ENCODE assay signal across 21 cellular contexts in the genomic region with DNA sequence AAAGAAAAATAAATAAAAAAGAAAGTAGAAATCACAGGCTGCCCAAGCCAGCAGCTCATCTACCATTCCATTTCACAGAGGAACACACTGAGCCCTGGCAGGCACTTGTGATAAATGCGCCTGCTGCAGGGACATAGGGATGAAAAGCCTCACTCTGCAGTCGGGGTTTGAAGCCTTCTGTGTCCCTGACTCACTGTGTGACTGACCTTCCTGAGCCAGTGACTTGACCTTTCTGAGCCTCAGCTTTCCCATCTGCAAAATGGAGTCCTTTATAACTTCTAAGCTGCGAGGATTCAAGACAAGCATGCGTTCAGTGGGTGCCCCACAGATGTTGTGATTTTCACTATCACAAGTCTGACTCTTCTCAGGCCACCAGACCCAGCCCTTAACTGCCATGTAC. TPM values are rescaled to one million over a fixed set of nuclear protein-coding genes. Genes with fewer than 3 reads are reported as not detected.
A peak's percentile ranks its signal among the peaks of the same experiment; 100 is the strongest.
DNase-seq lines count a peak whose midpoint lies in the region; ATAC-seq, FAIRE-seq and TF ChIP-seq lines count a peak whose summit lies in the region.
"Had no signal": no experiment of that assay in that cellular context is flagged by ENCODE, and none has a peak within 500 bp of the region (broad histone marks: within the 10 kb centered on the region; RNA-seq: fewer than 3 reads in every experiment).

No MANE protein-coding gene starts in this region.

- H3K4me2 ChIP-seq in HepG2 (ENCODE audit: low read depth, low read length) (no peak overlapping the region), osteoblast (ENCODE audit: insufficient read depth, low read length) (no peak overlapping the region)

- H3K4me1 Mint-ChIP-seq in activated naive CD8-positive, alpha-beta T cell treated with anti-CD3 and anti-CD28 coated beads for 36 hours: no peaks in the 10 kb centered on the region
- H3K4me1 Mint-ChIP-seq: activated CD4-positive, alpha-beta T cell treated with anti-CD3 and anti-CD28 coated beads, Interleukin-2, amount 10 ng/mL, durations not matched to agents 24 days and 14 days had no signal

- H3K9me3 ChIP-seq in HepG2 (ENCODE audit: low read length): no peaks in the 10 kb centered on the region
- H3K9me3 ChIP-seq in right lobe of liver: no peaks in the 10 kb centered on the region
- no peaks in the 10 kb centered on the region for H3K9me3 ChIP-seq in esophagus squamous epithelium
- H3K9me3 ChIP-seq in osteoblast (ENCODE audit: low read depth, low read length): no peaks in the 10 kb centered on the region
- H3K9me3 ChIP-seq: BLaER1 treated with 17β-estradiol and CSF1 and Interleukin-3, amounts not matched to agents 10 nM and 100 nM; colonic mucosa; prostate gland had no signal

- in situ Hi-C loops in HepG2 (cut with HindIII; ENCODE audit: extremely low pct_ligation_motif_present, low pct_unique_long_range_greater_than_20kb): no loop called here

- H4K20me1 ChIP-seq in HepG2 (ENCODE audit: insufficient read depth, low read length) (no peaks in the 10 kb centered on the region), osteoblast (ENCODE audit: insufficient read depth, low read length) (peaks cover 10% of the 10 kb centered on the region)
- H4K20me1 ChIP-seq: BLaER1 treated with 17β-estradiol and CSF1 and Interleukin-3, amounts not matched to agents 10 nM and 100 nM had no signal

- intact Hi-C loops in HepG2 (cut with micrococcal nuclease; ENCODE audit: unreplicated experiment) (no loop called here), right lobe of liver (cut with DNase I) (no loop called here), esophagus squamous epithelium (cut with DNase I) (no loop called here)

- H3K9ac ChIP-seq in HepG2 (ENCODE audit: insufficient read depth, low read depth, low read length): no peak overlapping the region

- H3K36me3 ChIP-seq in HepG2 (replicated peaks in 1 of 2; ENCODE audit: control insufficient read depth in 1 of 2, insufficient read depth in 2 of 2, low read length in 2 of 2) (peaks cover 3 to 12% of the 10 kb centered on the region in 2 experiments; a peak in 4 of 5 replicates), right lobe of liver (peaks cover 4 to 45% (median 16%) of the 10 kb centered on the region in 4 donors), esophagus squamous epithelium (no peaks in the 10 kb centered on the region), osteoblast (ENCODE audit: insufficient read depth, low read length) (peaks cover 73% of the 10 kb centered on the region)
- H3K36me3 ChIP-seq: colonic mucosa had no signal

- TF ChIP-seq CTCF in HepG2 (CRISPR knock-in tag; IDR thresholded peaks at IDR 0.05): no peak
- no peak for TF ChIP-seq CTCF in right lobe of liver (IDR thresholded peaks at IDR 0.05)
- TF ChIP-seq CTCF in esophagus squamous epithelium (IDR thresholded peaks at IDR 0.05): no peak
- no peak for TF ChIP-seq CTCF in osteoblast (IDR thresholded peaks at IDR 0.05; ENCODE audit: extremely low read depth, low read depth, low read length)

- H3K27me3 ChIP-seq in HepG2 (ENCODE audit: control insufficient read depth in 1 of 2, insufficient read depth in 2 of 2, low read length in 2 of 2) (no peaks in the 10 kb centered on the region), right lobe of liver (no peaks in the 10 kb centered on the region), esophagus squamous epithelium (no peaks in the 10 kb centered on the region), osteoblast (ENCODE audit: insufficient read depth, low read length) (no peaks in the 10 kb centered on the region)
- H3K27me3 ChIP-seq: colonic mucosa had no signal

- H3K27ac Mint-ChIP-seq in activated naive CD8-positive, alpha-beta T cell treated with anti-CD3 and anti-CD28 coated beads for 36 hours: no peak overlapping the region
- H3K27ac Mint-ChIP-seq: activated CD4-positive, alpha-beta T cell treated with anti-CD3 and anti-CD28 coated beads, Interleukin-2, amount 10 ng/mL, durations not matched to agents 24 days and 14 days; activated naive CD8-positive, alpha-beta T cell had no signal

- no TSS peak for BruUV-seq in HepG2 (replicated peaks; lab: Mats Ljungman, UMichigan)

- H3K36me3 Mint-ChIP-seq in activated naive CD8-positive, alpha-beta T cell treated with anti-CD3 and anti-CD28 coated beads for 36 hours: no peaks in the 10 kb centered on the region
- H3K36me3 Mint-ChIP-seq: activated naive CD8-positive, alpha-beta T cell had no signal

- no peaks in the 10 kb centered on the region for H3K9me3 Mint-ChIP-seq in activated naive CD8-positive, alpha-beta T cell treated with anti-CD3 and anti-CD28 coated beads for 36 hours
- H3K9me3 Mint-ChIP-seq: activated CD4-positive, alpha-beta T cell treated with anti-CD3 and anti-CD28 coated beads, Interleukin-2, amount 10 ng/mL, durations not matched to agents 24 days and 14 days had no signal

- H3K79me2 ChIP-seq in HepG2 (ENCODE audit: insufficient read depth, low read length) (no peaks in the 10 kb centered on the region), osteoblast (ENCODE audit: insufficient read depth, low read length) (peaks cover 19% of the 10 kb centered on the region)

- TF ChIP-seq RAD21 in HepG2 (CRISPR knock-in tag; IDR thresholded peaks at IDR 0.05): no peak

- TF ChIP-seq POLR2A in HepG2 (IDR thresholded peaks at IDR 0.05; ENCODE audit: insufficient read depth in 1 of 2, low read depth in 2 of 2, low read length in 2 of 2) (no peak), right lobe of liver (IDR thresholded peaks at IDR 0.05) (no peak), esophagus squamous epithelium (IDR thresholded peaks at IDR 0.05) (no peak)

- H2AFZ ChIP-seq in HepG2 (ENCODE audit: low read length): no peak overlapping the region
- H2AFZ ChIP-seq in osteoblast (ENCODE audit: low read length): no peak overlapping the region

- H3K27ac ChIP-seq in HepG2 (ENCODE audit: extremely low read length, insufficient read depth, low read length) (no peak overlapping the region), right lobe of liver (peak overlapping the region in 1 of 3 donors; percentile 56), esophagus squamous epithelium (peak overlapping the region in 3 of 4 donors; percentile 70 to 85 (median 80)), osteoblast (ENCODE audit: low read depth, low read length) (peak overlapping the region; percentile 32)
- H3K27ac ChIP-seq: colonic mucosa had no signal

- H3K27me3 Mint-ChIP-seq in activated naive CD8-positive, alpha-beta T cell treated with anti-CD3 and anti-CD28 coated beads for 36 hours: peaks cover 19% of the 10 kb centered on the region

- POLR2A ChIA-PET in HepG2 (lab: Yijun Ruan, JAX): interaction anchor here (1.3 to 2.0 kb wide), 2 partner anchors 16 to 34 kb away, joined by 3 to 8 read pairs; no protein-coding TSS in a partner anchor

- CTCF ChIA-PET in HepG2 (lab: Yijun Ruan, JAX; ENCODE audit: low intra/inter-chr PET ratio, low total read pairs): no interaction called here

- ATAC-seq in HepG2 (no peak), right lobe of liver (no peak)
- ATAC-seq in stimulated activated naive CD8-positive, alpha-beta T cell treated with anti-CD3 and anti-CD28 coated beads, Interleukin-15, Interleukin-2, amounts not matched to agents 100 U/mL and 50 U/mL, for 24 hours: no peak

- no peak overlapping the region for H3K4me3 Mint-ChIP-seq in activated naive CD8-positive, alpha-beta T cell treated with anti-CD3 and anti-CD28 coated beads for 36 hours
- H3K4me3 Mint-ChIP-seq: activated CD4-positive, alpha-beta T cell treated with anti-CD3 and anti-CD28 coated beads, Interleukin-2, amount 10 ng/mL, durations not matched to agents 24 days and 14 days; activated naive CD8-positive, alpha-beta T cell had no signal

- no peak for DNase-seq in HepG2 (ENCODE audit: low spot score)
- DNase-seq in right lobe of liver: no peak
- no peak for DNase-seq in esophagus squamous epithelium (lab: John Stamatoyannopoulos, UW)
- no peak for DNase-seq in osteoblast (ENCODE audit: insufficient read length, low spot score, missing footprints)
- no peak for DNase-seq in activated naive CD8-positive, alpha-beta T cell treated with anti-CD3 and anti-CD28 coated beads for 36 hours
- DNase-seq in stimulated activated CD8-positive, alpha-beta memory T cell treated with anti-CD3 and anti-CD28 coated beads, Interleukin-4, amount 100 ng/mL, for 48 hours: no peak
- no peak for DNase-seq in stimulated activated naive CD8-positive, alpha-beta T cell treated with anti-CD3 and anti-CD28 coated beads, Interleukin-15, Interleukin-2, amounts not matched to agents 100 U/mL and 50 U/mL, for 24 hours
- no peak for DNase-seq in KG1 (lab: John Stamatoyannopoulos, UW)
- DNase-seq: activated CD4-positive, alpha-beta T cell treated with anti-CD3 and anti-CD28 coated beads, Interleukin-2, amount 10 ng/mL, durations not matched to agents 24 days and 14 days; colonic mucosa; foreskin fibroblast; NCI-H1436; stimulated activated CD4-positive, alpha-beta T cell treated with anti-CD3 and anti-CD28 coated beads, Interleukin-4, amount 100 ng/mL, for 24 hours; SW 1271 had no signal

- H3K4me3 ChIP-seq in HepG2 (replicated peaks in 1 of 3; ENCODE audit: insufficient read depth in 1 of 3, low read depth in 2 of 3, low read length in 3 of 3) (no peak overlapping the region), right lobe of liver (no peak overlapping the region), esophagus squamous epithelium (no peak overlapping the region), osteoblast (ENCODE audit: insufficient read depth, low read length) (no peak overlapping the region)
- H3K4me3 ChIP-seq: BLaER1 treated with 17β-estradiol and CSF1 and Interleukin-3, amounts not matched to agents 10 nM and 100 nM; colonic mucosa; prostate gland had no signal

- no peak for FAIRE-seq in HepG2 (lab: Jason Lieb, UNC)
- FAIRE-seq: D721Med, TTC549, urothelium cell line had no signal

- TF ChIP-seq EP300 in HepG2 (IDR thresholded peaks at IDR 0.05; ENCODE audit: low read depth in 2 of 2, low read length in 2 of 2) (no peak), HepG2 (CRISPR knock-in tag; IDR thresholded peaks at IDR 0.05; ENCODE audit: borderline replicate concordance) (no peak)

- 94% methylated on average over 4 of the region's 4 CpGs for WGBS in HepG2 (ENCODE audit: low lambda C conversion rate)
- 64% methylated on average over 4 of the region's 4 CpGs for WGBS in right lobe of liver (ENCODE audit: insufficient coverage, low coverage, low lambda C conversion rate, missing lambda C conversion rate)
- 85 to 88% methylated on average over 4 of the region's 4 CpGs for WGBS in esophagus squamous epithelium, 2 donors

- H3K4me1 ChIP-seq in HepG2 (ENCODE audit: insufficient read depth, low read length) (peaks cover 39% of the 10 kb centered on the region), right lobe of liver (peaks cover 0 to 52% (median 10%) of the 10 kb centered on the region in 4 donors), esophagus squamous epithelium (peaks cover 8 to 68% (median 38%) of the 10 kb centered on the region in 3 donors), osteoblast (ENCODE audit: insufficient read depth, low read length) (peaks cover 49% of the 10 kb centered on the region)
- H3K4me1 ChIP-seq: colonic mucosa had no signal

RNA-seq across cellular contexts. Expression of gene TGM2, which starts 5.5 kb away (rescaled TPM):
- total RNA-seq in HepG2 (2016; rRNA removed; fragmentation: Illumina TruSeq; extraction: Trizol) (4.2 and 4.5 TPM in 2 replicates), right lobe of liver (100 to 1,000 TPM; 135 to 940 (median 474) TPM), esophagus squamous epithelium (10 to 100 TPM in 2 of 4 donors, 1 to 10 TPM in 2; 2.8 to 33.2 (median 11.5) TPM), osteoblast (78.2 and 137 TPM in 2 replicates)
- total RNA-seq in HepG2 (2016; cell fraction: cytosol; rRNA removed; fragmentation: Illumina TruSeq; extraction: Trizol; ENCODE audit: low read depth): 0.61 and 0.88 TPM in 2 replicates
- 3.3 and 4.3 TPM in 2 replicates for total RNA-seq in HepG2 (2016; cell fraction: insoluble cytoplasmic fraction; rRNA removed; fragmentation: Illumina TruSeq; extraction: Trizol)
- 2.1 and 2.3 TPM in 2 replicates for total RNA-seq in HepG2 (2016; cell fraction: membrane; rRNA removed; fragmentation: Illumina TruSeq; extraction: Trizol)
- total RNA-seq in HepG2 (2016; cell fraction: nucleus; rRNA removed; fragmentation: Illumina TruSeq; extraction: Trizol): 4.3 and 4.5 TPM in 2 replicates
- polyA plus RNA-seq in HepG2 (2011; rRNA removed): 46.4 and 52.3 TPM in 2 replicates
- polyA plus RNA-seq in HepG2 (2011; cell fraction: cytosol; rRNA removed): 39.7 and 45.8 TPM in 2 replicates
- 48.4 and 54.8 TPM in 2 replicates for polyA plus RNA-seq in HepG2 (2011; cell fraction: nucleus; rRNA removed)
- 14.4 and 32.4 TPM in 2 replicates for polyA plus RNA-seq in HepG2 (2012)
- polyA plus RNA-seq in HepG2 (2016; cell fraction: cytosol; fragmentation: Illumina TruSeq; extraction: Trizol; ENCODE audit: low read depth): 1.5 and 1.8 TPM in 2 replicates
- polyA plus RNA-seq in HepG2 (2016; cell fraction: insoluble cytoplasmic fraction; fragmentation: Illumina TruSeq; extraction: Trizol; ENCODE audit: low read depth): 5.3 and 7.5 TPM in 2 replicates
- 2.5 TPM in 2 replicates for polyA plus RNA-seq in HepG2 (2016; cell fraction: membrane; fragmentation: Illumina TruSeq; extraction: Trizol; ENCODE audit: low read depth)
- polyA plus RNA-seq in HepG2 (2016; cell fraction: nucleus; fragmentation: Illumina TruSeq; extraction: Trizol; ENCODE audit: insufficient read depth, low read depth): 7.7 and 9.8 TPM in 2 replicates
- polyA minus RNA-seq in HepG2 (2011; rRNA and poly(A)+ RNA removed; ENCODE audit: low replicate concordance): 39.1 and 112 TPM in 2 replicates
- 43.5 and 48.8 TPM in 2 replicates for polyA minus RNA-seq in HepG2 (2011; cell fraction: cytosol; rRNA and poly(A)+ RNA removed)
- polyA minus RNA-seq in HepG2 (2011; cell fraction: nucleus; rRNA and poly(A)+ RNA removed): 26.7 and 32.2 TPM in 2 replicates
- total RNA-seq in activated naive CD8-positive, alpha-beta T cell treated with anti-CD3 and anti-CD28 coated beads for 36 hours: not detected
- polyA plus RNA-seq: neural cell had no signal
